Comparison of ENCODE assay signal across 11 cellular contexts in the genomic region with DNA sequence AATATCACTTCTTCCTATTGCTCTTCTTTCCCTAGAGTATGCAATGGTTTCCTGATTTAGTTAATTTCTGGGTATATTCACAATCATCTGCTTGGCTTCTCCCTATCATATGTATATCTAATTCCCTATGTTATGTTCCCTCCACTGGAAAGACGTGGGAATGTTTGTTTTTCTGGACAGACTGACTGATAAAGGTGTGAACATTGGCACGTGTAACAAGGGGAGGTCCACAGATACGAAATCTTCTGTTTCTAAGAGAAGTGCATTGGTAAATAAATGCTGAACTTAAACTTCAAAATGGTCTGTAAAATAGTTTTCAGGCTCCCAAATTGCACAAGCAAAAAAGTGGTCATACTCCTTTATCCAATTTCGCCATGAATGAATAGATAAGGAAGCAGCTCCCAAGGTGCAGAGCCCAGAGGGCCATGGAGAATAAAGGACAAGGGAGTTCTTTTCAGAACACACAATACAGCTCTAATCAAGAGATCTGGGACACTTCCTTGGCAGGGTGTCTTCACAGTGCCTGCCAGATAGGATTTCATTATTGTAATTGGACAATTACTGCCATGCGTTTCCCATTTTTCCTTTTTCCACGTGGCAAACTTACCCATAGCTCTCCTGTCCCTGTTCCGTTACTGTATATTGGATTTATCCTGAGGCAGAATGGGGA.
"Had no signal": no experiment of that assay in that cellular context is flagged by ENCODE, and none has a peak within 500 bp of the region (broad histone marks: within the 10 kb centered on the region; RNA-seq: fewer than 3 reads in every experiment).

No MANE protein-coding gene starts in this region.

- H3K36me3 Mint-ChIP-seq: naive B cell had no signal

- H3K27me3 Mint-ChIP-seq: naive B cell had no signal

- H3K4me1 ChIP-seq: foreskin keratinocyte had no signal

- ATAC-seq: foreskin keratinocyte had no signal

- H3K36me3 ChIP-seq: neutrophil had no signal

- H3K27ac ChIP-seq: foreskin keratinocyte, neutrophil, stomach had no signal

- H3K9me3 ChIP-seq: neutrophil, stomach had no signal

- H3K27me3 ChIP-seq: foreskin keratinocyte, neutrophil, stomach had no signal

- H3K4me3 Mint-ChIP-seq: naive B cell, nephron had no signal

- DNase-seq: dermis blood vessel endothelial cell; foreskin keratinocyte; mesendoderm; naive B cell; right cardiac atrium; stimulated activated CD4-positive, alpha-beta T cell treated with anti-CD3 and anti-CD28 coated beads, Interleukin-12 subunit alpha, Interleukin-12 subunit beta, amount 100 ng/mL, for 4 hours; stimulated activated naive CD4-positive, alpha-beta T cell; stomach; trophoblast cell had no signal

- H3K9me3 Mint-ChIP-seq: nephron had no signal

- H3K4me3 ChIP-seq: stomach had no signal

- H3K27ac Mint-ChIP-seq: naive B cell had no signal

- H3K4me1 Mint-ChIP-seq: naive B cell, nephron had no signal
